Comparison of ENCODE assay signal across 1 cellular context in the genomic region with DNA sequence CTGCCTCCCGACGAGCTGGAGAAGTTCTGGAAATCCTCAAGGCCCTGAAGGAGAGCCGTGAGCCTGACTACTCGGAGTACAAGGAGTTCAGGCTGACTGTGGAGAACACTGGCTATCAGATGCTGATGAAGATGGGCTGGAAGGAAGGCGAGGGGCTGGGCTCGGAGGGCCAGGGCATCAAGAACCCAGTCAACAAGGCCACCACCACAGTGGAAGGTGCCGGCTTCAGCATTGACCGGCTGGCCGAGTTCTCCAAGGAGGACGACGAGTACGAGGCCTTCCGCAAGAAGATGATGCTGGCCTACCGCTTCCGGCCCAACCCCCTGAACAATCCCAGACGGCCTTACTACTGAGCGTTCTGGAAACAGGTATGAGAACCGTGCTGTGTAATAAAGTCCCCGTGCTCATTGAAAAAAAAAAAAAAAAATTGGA.
A peak's percentile ranks its signal among the peaks of the same experiment; 100 is the strongest.
TF ChIP-seq lines count a peak whose summit lies in the region.

No MANE protein-coding gene starts in this region.

TF ChIP-seq in K562, 482 proteins besides CTCF, POLR2A, EP300 and RAD21 (continued from another document):
- TF ChIP-seq, protein P1, sequence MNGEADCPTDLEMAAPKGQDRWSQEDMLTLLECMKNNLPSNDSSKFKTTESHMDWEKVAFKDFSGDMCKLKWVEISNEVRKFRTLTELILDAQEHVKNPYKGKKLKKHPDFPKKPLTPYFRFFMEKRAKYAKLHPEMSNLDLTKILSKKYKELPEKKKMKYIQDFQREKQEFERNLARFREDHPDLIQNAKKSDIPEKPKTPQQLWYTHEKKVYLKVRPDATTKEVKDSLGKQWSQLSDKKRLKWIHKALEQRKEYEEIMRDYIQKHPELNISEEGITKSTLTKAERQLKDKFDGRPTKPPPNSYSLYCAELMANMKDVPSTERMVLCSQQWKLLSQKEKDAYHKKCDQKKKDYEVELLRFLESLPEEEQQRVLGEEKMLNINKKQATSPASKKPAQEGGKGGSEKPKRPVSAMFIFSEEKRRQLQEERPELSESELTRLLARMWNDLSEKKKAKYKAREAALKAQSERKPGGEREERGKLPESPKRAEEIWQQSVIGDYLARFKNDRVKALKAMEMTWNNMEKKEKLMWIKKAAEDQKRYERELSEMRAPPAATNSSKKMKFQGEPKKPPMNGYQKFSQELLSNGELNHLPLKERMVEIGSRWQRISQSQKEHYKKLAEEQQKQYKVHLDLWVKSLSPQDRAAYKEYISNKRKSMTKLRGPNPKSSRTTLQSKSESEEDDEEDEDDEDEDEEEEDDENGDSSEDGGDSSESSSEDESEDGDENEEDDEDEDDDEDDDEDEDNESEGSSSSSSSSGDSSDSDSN (IDR thresholded peaks at IDR 0.05; ENCODE audit: borderline replicate concordance in 1 of 2, low read depth in 2 of 2, low read length in 2 of 2), result 0 out of 4 replicates have a peak, but pooled peaks of 1 of the 2 experiments have one; percentile 56
- TF ChIP-seq ZNF184 (CRISPR knock-in tag; IDR thresholded peaks at IDR 0.05), result no peak
